8 cellular contexts compared by ENCODE assay signal in genomic region chr12:13661005-13661887, GRCh38.
A peak's percentile ranks its signal among the peaks of the same experiment; 100 is the strongest.
DNase-seq lines count a peak whose midpoint lies in the region; ATAC-seq lines count a peak whose summit lies in the region.

No MANE protein-coding gene starts in this region.

- H3K27ac Mint-ChIP-seq in naive B cell = no peak overlapping the region

- DNase-seq in DMS 273 treated with DMSO at 0.1 percent for 48 hours (lab: John Stamatoyannopoulos, UW) (peak; percentile 1), Kasumi-1 (lab: John Stamatoyannopoulos, UW) (peak; percentile 27 to 48), SW480 (ENCODE audit: low spot score) (peak; percentile 58), fibroblast of gingiva (ENCODE audit: low read depth) (peak; percentile 34), naive B cell (peak; percentile 17), NCI-H774 (lab: John Stamatoyannopoulos, UW) (no peak), activated gamma-delta T cell treated with Interleukin-2 at 50 U/mL for 16 hours (no peak)

- peaks cover 0 to 18% (median 10%) of the 10 kb centered on the region in 3 donors for H3K27me3 Mint-ChIP-seq in naive B cell

- H3K9me3 Mint-ChIP-seq in naive B cell = no peaks in the 10 kb centered on the region

- no peaks in the 10 kb centered on the region for H3K36me3 Mint-ChIP-seq in naive B cell

- H3K4me1 Mint-ChIP-seq in naive B cell = peaks cover 0 to 8% (median 0%) of the 10 kb centered on the region in 3 donors

- ATAC-seq in GM19455 (IDR thresholded peaks at IDR 0.05; ENCODE audit: unreplicated experiment) (peak; percentile 88), naive B cell (ENCODE audit: low read depth in 2 of 2) (no peak)

- H3K4me3 Mint-ChIP-seq in naive B cell = no peak overlapping the region

Comparison
In these comparisons a context has a peak if more than half of its experiments do, and no peak if none do; other contexts are left out.
1. DNase-seq: peak in DMS 273 treated with DMSO at 0.1 percent for 48 hours (single experiment), Kasumi-1 (2 of 2), SW480 (single experiment), fibroblast of gingiva (single experiment) and naive B cell (single experiment); none in NCI-H774 (single experiment) and activated gamma-delta T cell treated with Interleukin-2 at 50 U/mL for 16 hours (single experiment).